Comparison of ENCODE assay signal across 1 cellular context in the genomic region with DNA sequence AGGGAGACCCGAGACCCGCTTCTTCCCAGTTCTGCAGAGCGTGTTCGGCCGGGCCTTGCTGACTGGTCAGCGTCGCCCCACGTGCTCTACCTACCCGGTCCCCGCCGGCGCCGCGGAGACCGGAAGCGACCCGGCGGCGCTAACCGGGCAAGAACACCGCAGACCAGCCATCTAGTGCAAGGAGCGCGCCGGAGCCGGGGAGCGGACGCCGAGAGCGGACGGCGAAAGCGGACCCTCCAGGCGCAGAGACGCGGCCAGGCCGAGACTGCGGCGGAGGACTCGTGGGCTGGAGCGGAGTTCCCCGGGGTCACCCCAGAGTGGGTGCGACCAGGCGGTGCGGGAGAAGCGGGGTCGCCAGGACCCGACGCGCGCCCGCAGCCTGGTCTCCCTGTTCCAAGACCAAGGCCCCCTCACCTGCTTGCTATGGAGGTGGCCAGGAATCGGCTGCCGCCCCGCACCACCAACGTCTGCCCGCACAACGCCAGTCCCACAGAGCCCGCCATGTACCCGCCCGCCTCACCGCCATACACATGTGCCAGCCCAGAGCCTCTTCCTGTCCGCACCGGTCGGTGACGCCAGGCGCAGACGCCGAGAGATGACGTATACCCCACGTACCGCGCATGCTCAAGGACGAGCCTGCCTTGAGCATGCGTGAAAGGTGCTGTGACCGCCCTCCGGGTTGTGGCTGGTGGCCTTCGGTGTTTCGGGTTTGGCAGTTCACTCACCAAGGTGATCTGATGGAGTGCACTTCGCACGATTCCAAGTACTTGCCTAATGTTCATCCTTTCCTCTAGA.
TF ChIP-seq lines count a peak whose summit lies in the region.

A gene with protein sequence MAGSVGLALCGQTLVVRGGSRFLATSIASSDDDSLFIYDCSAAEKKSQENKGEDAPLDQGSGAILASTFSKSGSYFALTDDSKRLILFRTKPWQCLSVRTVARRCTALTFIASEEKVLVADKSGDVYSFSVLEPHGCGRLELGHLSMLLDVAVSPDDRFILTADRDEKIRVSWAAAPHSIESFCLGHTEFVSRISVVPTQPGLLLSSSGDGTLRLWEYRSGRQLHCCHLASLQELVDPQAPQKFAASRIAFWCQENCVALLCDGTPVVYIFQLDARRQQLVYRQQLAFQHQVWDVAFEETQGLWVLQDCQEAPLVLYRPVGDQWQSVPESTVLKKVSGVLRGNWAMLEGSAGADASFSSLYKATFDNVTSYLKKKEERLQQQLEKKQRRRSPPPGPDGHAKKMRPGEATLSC (minus strand): TSS at position 547 of the 795 bp plus-strand sequence. CDS start 44 bp downstream, at position 503.

TF ChIP-seq in HepG2, 621 proteins besides CTCF, POLR2A, EP300 and RAD21 (continued from another document and continues in another):
- 0 out of 2 replicates have a peak, but pooled peaks have one; percentile 66 for TF ChIP-seq KAT7 (CRISPR knock-in tag; IDR thresholded peaks at IDR 0.05; ENCODE audit: borderline replicate concordance)
- TF ChIP-seq, protein P1, sequence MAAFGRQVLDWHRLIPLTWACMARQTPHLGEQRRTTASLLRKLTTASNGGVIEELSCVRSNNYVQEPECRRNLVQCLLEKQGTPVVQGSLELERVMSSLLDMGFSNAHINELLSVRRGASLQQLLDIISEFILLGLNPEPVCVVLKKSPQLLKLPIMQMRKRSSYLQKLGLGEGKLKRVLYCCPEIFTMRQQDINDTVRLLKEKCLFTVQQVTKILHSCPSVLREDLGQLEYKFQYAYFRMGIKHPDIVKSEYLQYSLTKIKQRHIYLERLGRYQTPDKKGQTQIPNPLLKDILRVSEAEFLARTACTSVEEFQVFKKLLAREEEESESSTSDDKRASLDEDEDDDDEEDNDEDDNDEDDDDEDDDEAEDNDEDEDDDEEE (CRISPR knock-in tag; IDR thresholded peaks at IDR 0.05), result 0 out of 2 replicates have a peak, but pooled peaks have one; percentile 51
- TF ChIP-seq, protein P2, sequence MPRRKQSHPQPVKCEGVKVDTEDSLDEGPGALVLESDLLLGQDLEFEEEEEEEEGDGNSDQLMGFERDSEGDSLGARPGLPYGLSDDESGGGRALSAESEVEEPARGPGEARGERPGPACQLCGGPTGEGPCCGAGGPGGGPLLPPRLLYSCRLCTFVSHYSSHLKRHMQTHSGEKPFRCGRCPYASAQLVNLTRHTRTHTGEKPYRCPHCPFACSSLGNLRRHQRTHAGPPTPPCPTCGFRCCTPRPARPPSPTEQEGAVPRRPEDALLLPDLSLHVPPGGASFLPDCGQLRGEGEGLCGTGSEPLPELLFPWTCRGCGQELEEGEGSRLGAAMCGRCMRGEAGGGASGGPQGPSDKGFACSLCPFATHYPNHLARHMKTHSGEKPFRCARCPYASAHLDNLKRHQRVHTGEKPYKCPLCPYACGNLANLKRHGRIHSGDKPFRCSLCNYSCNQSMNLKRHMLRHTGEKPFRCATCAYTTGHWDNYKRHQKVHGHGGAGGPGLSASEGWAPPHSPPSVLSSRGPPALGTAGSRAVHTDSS (CRISPR knock-in tag; conservative IDR thresholded peaks at IDR 0.05), result 0 out of 2 replicates have a peak, but pooled peaks have one; percentile 55
- peak; percentile 84 for TF ChIP-seq ZC3H13 (CRISPR knock-in tag; IDR thresholded peaks at IDR 0.05)
- peak; percentile 73; the same call in 1 of the 2 replicates for TF ChIP-seq ZNF558 (CRISPR knock-in tag; IDR thresholded peaks at IDR 0.05; ENCODE audit: borderline replicate concordance)
- TF ChIP-seq ZNF567 (CRISPR knock-in tag; IDR thresholded peaks at IDR 0.05; ENCODE audit: borderline replicate concordance), result 0 out of 2 replicates have a peak, but pooled peaks have one; percentile 23
- no peak for TF ChIP-seq PAF1 (CRISPR knock-in tag; IDR thresholded peaks at IDR 0.05)
- no peak; the same call in 1 of the 2 replicates for TF ChIP-seq HOXD1 (CRISPR knock-in tag; IDR thresholded peaks at IDR 0.05)
- 0 out of 2 replicates have a peak, but pooled peaks have one; percentile 72 for TF ChIP-seq ZNF329 (CRISPR knock-in tag; IDR thresholded peaks at IDR 0.05; ENCODE audit: low read depth)
- peak; percentile 96; the same call in 1 of the 2 replicates for TF ChIP-seq ZNF230 (CRISPR knock-in tag; IDR thresholded peaks at IDR 0.05)
- peak; percentile 83 for TF ChIP-seq ZNF138 (CRISPR knock-in tag; IDR thresholded peaks at IDR 0.05; ENCODE audit: low read depth)
- TF ChIP-seq, protein P3, sequence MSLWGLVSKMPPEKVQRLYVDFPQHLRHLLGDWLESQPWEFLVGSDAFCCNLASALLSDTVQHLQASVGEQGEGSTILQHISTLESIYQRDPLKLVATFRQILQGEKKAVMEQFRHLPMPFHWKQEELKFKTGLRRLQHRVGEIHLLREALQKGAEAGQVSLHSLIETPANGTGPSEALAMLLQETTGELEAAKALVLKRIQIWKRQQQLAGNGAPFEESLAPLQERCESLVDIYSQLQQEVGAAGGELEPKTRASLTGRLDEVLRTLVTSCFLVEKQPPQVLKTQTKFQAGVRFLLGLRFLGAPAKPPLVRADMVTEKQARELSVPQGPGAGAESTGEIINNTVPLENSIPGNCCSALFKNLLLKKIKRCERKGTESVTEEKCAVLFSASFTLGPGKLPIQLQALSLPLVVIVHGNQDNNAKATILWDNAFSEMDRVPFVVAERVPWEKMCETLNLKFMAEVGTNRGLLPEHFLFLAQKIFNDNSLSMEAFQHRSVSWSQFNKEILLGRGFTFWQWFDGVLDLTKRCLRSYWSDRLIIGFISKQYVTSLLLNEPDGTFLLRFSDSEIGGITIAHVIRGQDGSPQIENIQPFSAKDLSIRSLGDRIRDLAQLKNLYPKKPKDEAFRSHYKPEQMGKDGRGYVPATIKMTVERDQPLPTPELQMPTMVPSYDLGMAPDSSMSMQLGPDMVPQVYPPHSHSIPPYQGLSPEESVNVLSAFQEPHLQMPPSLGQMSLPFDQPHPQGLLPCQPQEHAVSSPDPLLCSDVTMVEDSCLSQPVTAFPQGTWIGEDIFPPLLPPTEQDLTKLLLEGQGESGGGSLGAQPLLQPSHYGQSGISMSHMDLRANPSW (CRISPR knock-in tag; IDR thresholded peaks at IDR 0.05; ENCODE audit: borderline replicate concordance), result peak; percentile 23; the same call in 1 of the 2 replicates
- TF ChIP-seq, protein P4, sequence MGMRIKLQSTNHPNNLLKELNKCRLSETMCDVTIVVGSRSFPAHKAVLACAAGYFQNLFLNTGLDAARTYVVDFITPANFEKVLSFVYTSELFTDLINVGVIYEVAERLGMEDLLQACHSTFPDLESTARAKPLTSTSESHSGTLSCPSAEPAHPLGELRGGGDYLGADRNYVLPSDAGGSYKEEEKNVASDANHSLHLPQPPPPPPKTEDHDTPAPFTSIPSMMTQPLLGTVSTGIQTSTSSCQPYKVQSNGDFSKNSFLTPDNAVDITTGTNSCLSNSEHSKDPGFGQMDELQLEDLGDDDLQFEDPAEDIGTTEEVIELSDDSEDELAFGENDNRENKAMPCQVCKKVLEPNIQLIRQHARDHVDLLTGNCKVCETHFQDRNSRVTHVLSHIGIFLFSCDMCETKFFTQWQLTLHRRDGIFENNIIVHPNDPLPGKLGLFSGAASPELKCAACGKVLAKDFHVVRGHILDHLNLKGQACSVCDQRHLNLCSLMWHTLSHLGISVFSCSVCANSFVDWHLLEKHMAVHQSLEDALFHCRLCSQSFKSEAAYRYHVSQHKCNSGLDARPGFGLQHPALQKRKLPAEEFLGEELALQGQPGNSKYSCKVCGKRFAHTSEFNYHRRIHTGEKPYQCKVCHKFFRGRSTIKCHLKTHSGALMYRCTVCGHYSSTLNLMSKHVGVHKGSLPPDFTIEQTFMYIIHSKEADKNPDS (CRISPR knock-in tag; IDR thresholded peaks at IDR 0.05), result 0 out of 2 replicates have a peak, but pooled peaks have one; percentile 9
- no peak for TF ChIP-seq ZNF720 (CRISPR knock-in tag; IDR thresholded peaks at IDR 0.05)
- 0 out of 2 replicates have a peak, but pooled peaks have one; percentile 34 for TF ChIP-seq ZFP1 (CRISPR knock-in tag; IDR thresholded peaks at IDR 0.05)
- peak; percentile 90 for TF ChIP-seq PHF8 (CRISPR knock-in tag; IDR thresholded peaks at IDR 0.05)
- TF ChIP-seq, protein P5, sequence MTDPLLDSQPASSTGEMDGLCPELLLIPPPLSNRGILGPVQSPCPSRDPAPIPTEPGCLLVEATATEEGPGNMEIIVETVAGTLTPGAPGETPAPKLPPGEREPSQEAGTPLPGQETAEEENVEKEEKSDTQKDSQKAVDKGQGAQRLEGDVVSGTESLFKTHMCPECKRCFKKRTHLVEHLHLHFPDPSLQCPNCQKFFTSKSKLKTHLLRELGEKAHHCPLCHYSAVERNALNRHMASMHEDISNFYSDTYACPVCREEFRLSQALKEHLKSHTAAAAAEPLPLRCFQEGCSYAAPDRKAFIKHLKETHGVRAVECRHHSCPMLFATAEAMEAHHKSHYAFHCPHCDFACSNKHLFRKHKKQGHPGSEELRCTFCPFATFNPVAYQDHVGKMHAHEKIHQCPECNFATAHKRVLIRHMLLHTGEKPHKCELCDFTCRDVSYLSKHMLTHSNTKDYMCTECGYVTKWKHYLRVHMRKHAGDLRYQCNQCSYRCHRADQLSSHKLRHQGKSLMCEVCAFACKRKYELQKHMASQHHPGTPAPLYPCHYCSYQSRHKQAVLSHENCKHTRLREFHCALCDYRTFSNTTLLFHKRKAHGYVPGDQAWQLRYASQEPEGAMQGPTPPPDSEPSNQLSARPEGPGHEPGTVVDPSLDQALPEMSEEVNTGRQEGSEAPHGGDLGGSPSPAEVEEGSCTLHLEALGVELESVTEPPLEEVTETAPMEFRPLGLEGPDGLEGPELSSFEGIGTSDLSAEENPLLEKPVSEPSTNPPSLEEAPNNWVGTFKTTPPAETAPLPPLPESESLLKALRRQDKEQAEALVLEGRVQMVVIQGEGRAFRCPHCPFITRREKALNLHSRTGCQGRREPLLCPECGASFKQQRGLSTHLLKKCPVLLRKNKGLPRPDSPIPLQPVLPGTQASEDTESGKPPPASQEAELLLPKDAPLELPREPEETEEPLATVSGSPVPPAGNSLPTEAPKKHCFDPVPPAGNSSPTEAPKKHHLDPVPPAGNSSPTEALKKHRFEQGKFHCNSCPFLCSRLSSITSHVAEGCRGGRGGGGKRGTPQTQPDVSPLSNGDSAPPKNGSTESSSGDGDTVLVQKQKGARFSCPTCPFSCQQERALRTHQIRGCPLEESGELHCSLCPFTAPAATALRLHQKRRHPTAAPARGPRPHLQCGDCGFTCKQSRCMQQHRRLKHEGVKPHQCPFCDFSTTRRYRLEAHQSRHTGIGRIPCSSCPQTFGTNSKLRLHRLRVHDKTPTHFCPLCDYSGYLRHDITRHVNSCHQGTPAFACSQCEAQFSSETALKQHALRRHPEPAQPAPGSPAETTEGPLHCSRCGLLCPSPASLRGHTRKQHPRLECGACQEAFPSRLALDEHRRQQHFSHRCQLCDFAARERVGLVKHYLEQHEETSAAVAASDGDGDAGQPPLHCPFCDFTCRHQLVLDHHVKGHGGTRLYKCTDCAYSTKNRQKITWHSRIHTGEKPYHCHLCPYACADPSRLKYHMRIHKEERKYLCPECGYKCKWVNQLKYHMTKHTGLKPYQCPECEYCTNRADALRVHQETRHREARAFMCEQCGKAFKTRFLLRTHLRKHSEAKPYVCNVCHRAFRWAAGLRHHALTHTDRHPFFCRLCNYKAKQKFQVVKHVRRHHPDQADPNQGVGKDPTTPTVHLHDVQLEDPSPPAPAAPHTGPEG (CRISPR knock-in tag; IDR thresholded peaks at IDR 0.05), result peak; percentile 90
- TF ChIP-seq, protein P6, sequence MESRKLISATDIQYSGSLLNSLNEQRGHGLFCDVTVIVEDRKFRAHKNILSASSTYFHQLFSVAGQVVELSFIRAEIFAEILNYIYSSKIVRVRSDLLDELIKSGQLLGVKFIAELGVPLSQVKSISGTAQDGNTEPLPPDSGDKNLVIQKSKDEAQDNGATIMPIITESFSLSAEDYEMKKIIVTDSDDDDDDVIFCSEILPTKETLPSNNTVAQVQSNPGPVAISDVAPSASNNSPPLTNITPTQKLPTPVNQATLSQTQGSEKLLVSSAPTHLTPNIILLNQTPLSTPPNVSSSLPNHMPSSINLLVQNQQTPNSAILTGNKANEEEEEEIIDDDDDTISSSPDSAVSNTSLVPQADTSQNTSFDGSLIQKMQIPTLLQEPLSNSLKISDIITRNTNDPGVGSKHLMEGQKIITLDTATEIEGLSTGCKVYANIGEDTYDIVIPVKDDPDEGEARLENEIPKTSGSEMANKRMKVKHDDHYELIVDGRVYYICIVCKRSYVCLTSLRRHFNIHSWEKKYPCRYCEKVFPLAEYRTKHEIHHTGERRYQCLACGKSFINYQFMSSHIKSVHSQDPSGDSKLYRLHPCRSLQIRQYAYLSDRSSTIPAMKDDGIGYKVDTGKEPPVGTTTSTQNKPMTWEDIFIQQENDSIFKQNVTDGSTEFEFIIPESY (CRISPR knock-in tag; IDR thresholded peaks at IDR 0.05), result no peak
- peak; percentile 65; the same call in 1 of the 2 replicates for TF ChIP-seq ZNF510 (CRISPR knock-in tag; IDR thresholded peaks at IDR 0.05; ENCODE audit: low read depth)
- peak; percentile 77 for TF ChIP-seq SALL1 (CRISPR knock-in tag; IDR thresholded peaks at IDR 0.05)
- peak; percentile 82 for TF ChIP-seq ZNF44 (CRISPR knock-in tag; IDR thresholded peaks at IDR 0.05)
- TF ChIP-seq NKX3-1 (CRISPR knock-in tag; IDR thresholded peaks at IDR 0.05), result 0 out of 2 replicates have a peak, but pooled peaks have one; percentile 51
- TF ChIP-seq, protein P7, sequence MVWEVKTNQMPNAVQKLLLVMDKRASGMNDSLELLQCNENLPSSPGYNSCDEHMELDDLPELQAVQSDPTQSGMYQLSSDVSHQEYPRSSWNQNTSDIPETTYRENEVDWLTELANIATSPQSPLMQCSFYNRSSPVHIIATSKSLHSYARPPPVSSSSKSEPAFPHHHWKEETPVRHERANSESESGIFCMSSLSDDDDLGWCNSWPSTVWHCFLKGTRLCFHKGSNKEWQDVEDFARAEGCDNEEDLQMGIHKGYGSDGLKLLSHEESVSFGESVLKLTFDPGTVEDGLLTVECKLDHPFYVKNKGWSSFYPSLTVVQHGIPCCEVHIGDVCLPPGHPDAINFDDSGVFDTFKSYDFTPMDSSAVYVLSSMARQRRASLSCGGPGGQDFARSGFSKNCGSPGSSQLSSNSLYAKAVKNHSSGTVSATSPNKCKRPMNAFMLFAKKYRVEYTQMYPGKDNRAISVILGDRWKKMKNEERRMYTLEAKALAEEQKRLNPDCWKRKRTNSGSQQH (CRISPR knock-in tag; IDR thresholded peaks at IDR 0.05; ENCODE audit: low read depth), result peak; percentile 85; the same call in 1 of the 2 replicates
- TF ChIP-seq, protein P8, sequence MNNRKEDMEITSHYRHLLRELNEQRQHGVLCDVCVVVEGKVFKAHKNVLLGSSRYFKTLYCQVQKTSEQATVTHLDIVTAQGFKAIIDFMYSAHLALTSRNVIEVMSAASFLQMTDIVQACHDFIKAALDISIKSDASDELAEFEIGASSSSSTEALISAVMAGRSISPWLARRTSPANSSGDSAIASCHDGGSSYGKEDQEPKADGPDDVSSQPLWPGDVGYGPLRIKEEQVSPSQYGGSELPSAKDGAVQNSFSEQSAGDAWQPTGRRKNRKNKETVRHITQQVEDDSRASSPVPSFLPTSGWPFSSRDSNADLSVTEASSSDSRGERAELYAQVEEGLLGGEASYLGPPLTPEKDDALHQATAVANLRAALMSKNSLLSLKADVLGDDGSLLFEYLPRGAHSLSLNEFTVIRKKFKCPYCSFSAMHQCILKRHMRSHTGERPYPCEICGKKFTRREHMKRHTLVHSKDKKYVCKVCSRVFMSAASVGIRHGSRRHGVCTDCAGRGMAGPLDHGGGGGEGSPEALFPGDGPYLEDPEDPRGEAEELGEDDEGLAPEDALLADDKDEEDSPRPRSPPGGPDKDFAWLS (CRISPR knock-in tag; IDR thresholded peaks at IDR 0.05; ENCODE audit: borderline replicate concordance), result no peak
- no peak for TF ChIP-seq MAFK (conservative IDR thresholded peaks at IDR 0.05 in 1 of 2, IDR thresholded peaks at IDR 0.05 in 1 of 2; ENCODE audit: low read length in 2 of 2)
- TF ChIP-seq ZNF333 (CRISPR knock-in tag; IDR thresholded peaks at IDR 0.05; ENCODE audit: borderline replicate concordance), result peak; percentile 32; the same call in 1 of the 2 replicates
- peak; percentile 67 for TF ChIP-seq DR1 (CRISPR knock-in tag; IDR thresholded peaks at IDR 0.05)
